Comparison of ENCODE assay signal across 2 cellular contexts in genomic region chr11:74773481-74773880, GRCh38.
A peak's percentile ranks its signal among the peaks of the same experiment; 100 is the strongest.
TF ChIP-seq lines count a peak whose summit lies in the region.

No MANE protein-coding gene starts in this region.

TF ChIP-seq in liver, 16 proteins besides CTCF, POLR2A, EP300 and RAD21:
- TF ChIP-seq TAF1 (conservative IDR thresholded peaks at IDR 0.05) = peak; percentile 20
- TF ChIP-seq HNF4G (IDR thresholded peaks at IDR 0.05) = no peak

TF ChIP-seq in HepG2, 621 proteins besides CTCF, POLR2A, EP300 and RAD21:
- TF ChIP-seq ZNF567 (CRISPR knock-in tag; IDR thresholded peaks at IDR 0.05; ENCODE audit: borderline replicate concordance) (no peak), ZBTB49 (CRISPR knock-in tag; IDR thresholded peaks at IDR 0.05; ENCODE audit: borderline replicate concordance) (no peak), NBN (conservative IDR thresholded peaks at IDR 0.05) (no peak), ZNF724P (CRISPR knock-in tag; IDR thresholded peaks at IDR 0.05; ENCODE audit: borderline replicate concordance) (no peak)
- TF ChIP-seq, protein P1, sequence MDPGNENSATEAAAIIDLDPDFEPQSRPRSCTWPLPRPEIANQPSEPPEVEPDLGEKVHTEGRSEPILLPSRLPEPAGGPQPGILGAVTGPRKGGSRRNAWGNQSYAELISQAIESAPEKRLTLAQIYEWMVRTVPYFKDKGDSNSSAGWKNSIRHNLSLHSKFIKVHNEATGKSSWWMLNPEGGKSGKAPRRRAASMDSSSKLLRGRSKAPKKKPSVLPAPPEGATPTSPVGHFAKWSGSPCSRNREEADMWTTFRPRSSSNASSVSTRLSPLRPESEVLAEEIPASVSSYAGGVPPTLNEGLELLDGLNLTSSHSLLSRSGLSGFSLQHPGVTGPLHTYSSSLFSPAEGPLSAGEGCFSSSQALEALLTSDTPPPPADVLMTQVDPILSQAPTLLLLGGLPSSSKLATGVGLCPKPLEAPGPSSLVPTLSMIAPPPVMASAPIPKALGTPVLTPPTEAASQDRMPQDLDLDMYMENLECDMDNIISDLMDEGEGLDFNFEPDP (CRISPR knock-in tag; conservative IDR thresholded peaks at IDR 0.05) = no peak
